Comparison of ENCODE assay signal across 32 cellular contexts in the genomic region with DNA sequence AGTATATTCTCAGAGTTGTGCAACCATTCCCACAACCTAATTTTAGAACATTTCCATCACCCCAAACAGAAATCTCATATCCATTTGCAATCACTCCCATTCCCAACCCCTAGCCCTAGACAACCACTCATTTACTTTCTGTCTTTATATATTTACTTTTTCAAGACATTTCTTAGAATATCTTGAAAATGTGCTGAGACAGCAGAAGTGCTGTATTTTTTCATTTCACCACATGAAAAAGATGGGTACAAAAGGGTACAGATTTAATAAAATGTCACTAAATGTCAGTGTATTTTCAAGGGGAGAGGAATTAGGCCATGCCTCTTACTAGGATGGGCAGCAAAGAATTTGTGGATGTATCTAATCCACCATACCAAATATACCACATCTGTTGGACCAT.
"Had no signal": no experiment of that assay in that cellular context is flagged by ENCODE, and none has a peak within 500 bp of the region (broad histone marks: within the 10 kb centered on the region; RNA-seq: fewer than 3 reads in every experiment).

No MANE protein-coding gene starts in this region.

- H3K9me3 ChIP-seq: ovary, psoas muscle, spleen, suprapubic skin, thoracic aorta, thyroid gland, transverse colon, upper lobe of right lung, uterus had no signal

- H3K4me3 ChIP-seq: neural progenitor cell, ovary, psoas muscle, skin epidermis, smooth muscle cell, spleen, suprapubic skin, thoracic aorta, thyroid gland, transverse colon, upper lobe of right lung, uterus had no signal

- H3K4me1 Mint-ChIP-seq: naive thymus-derived CD4-positive, alpha-beta T cell; natural killer cell; nephron; stimulated activated memory B cell treated with anti-CD40 and anti-IgM and Interleukin-4, amounts not matched to agents 10 μg/mL and 1 μg/mL and 100 μg/mL, for 72 hours; stimulated activated naive CD8-positive, alpha-beta T cell treated with anti-CD3 and anti-CD28 coated beads, Interleukin-15, amount 100 ng/mL, for 72 hours had no signal

- H3K4me3 Mint-ChIP-seq: naive thymus-derived CD4-positive, alpha-beta T cell; natural killer cell; nephron; neural progenitor cell; stimulated activated memory B cell treated with anti-CD40 and anti-IgM and Interleukin-4, amounts not matched to agents 10 μg/mL and 1 μg/mL and 100 μg/mL, for 72 hours; stimulated activated naive CD8-positive, alpha-beta T cell treated with anti-CD3 and anti-CD28 coated beads, Interleukin-15, amount 100 ng/mL, for 72 hours; type B pancreatic cell had no signal

- ATAC-seq: naive thymus-derived CD4-positive, alpha-beta T cell; natural killer cell; psoas muscle; right cardiac atrium; sciatic nerve; stimulated activated memory B cell treated with anti-CD40 and anti-IgM and Interleukin-4, amounts not matched to agents 10 μg/mL and 1 μg/mL and 100 μg/mL, for 72 hours; stimulated activated naive CD8-positive, alpha-beta T cell treated with anti-CD3 and anti-CD28 coated beads, Interleukin-15, amount 100 ng/mL, for 72 hours; stimulated activated naive CD8-positive, alpha-beta T cell treated with anti-CD3 and anti-CD28 coated beads, Interleukin-15, Interleukin-2, amounts not matched to agents 100 U/mL and 50 U/mL, for 24 hours; upper lobe of right lung had no signal

- H3K9me3 Mint-ChIP-seq: natural killer cell; nephron; neural progenitor cell; stimulated activated memory B cell treated with anti-CD40 and anti-IgM and Interleukin-4, amounts not matched to agents 10 μg/mL and 1 μg/mL and 100 μg/mL, for 72 hours; stimulated activated naive CD8-positive, alpha-beta T cell treated with anti-CD3 and anti-CD28 coated beads, Interleukin-15, amount 100 ng/mL, for 72 hours; type B pancreatic cell had no signal

- H3K27me3 Mint-ChIP-seq: progenitor cell of endocrine pancreas; stimulated activated memory B cell treated with anti-CD40 and anti-IgM and Interleukin-4, amounts not matched to agents 10 μg/mL and 1 μg/mL and 100 μg/mL, for 72 hours; type B pancreatic cell had no signal

- H3K27ac Mint-ChIP-seq: naive thymus-derived CD4-positive, alpha-beta T cell; natural killer cell; nephron; neural progenitor cell; progenitor cell of endocrine pancreas; stimulated activated memory B cell treated with anti-CD40 and anti-IgM and Interleukin-4, amounts not matched to agents 10 μg/mL and 1 μg/mL and 100 μg/mL, for 72 hours; stimulated activated naive CD8-positive, alpha-beta T cell treated with anti-CD3 and anti-CD28 coated beads, Interleukin-15, amount 100 ng/mL, for 72 hours; type B pancreatic cell had no signal

- H2AFZ ChIP-seq: neural progenitor cell, parathyroid adenoma had no signal

- H3K27ac ChIP-seq: neural progenitor cell, ovary, parathyroid adenoma, psoas muscle, skin epidermis, spleen, suprapubic skin, thoracic aorta, thyroid gland, transverse colon, upper lobe of right lung, uterus had no signal

- H3K36me3 ChIP-seq: neural progenitor cell, ovary, spleen, suprapubic skin, thoracic aorta, thyroid gland, transverse colon, upper lobe of right lung, uterus had no signal

- H3K27me3 ChIP-seq: neural progenitor cell, ovary, spleen, suprapubic skin, thyroid gland, transverse colon, upper lobe of right lung, uterus had no signal

- H3K36me3 Mint-ChIP-seq: naive thymus-derived CD4-positive, alpha-beta T cell; natural killer cell; neural progenitor cell; stimulated activated memory B cell treated with anti-CD40 and anti-IgM and Interleukin-4, amounts not matched to agents 10 μg/mL and 1 μg/mL and 100 μg/mL, for 72 hours; type B pancreatic cell had no signal

- DNase-seq: naive thymus-derived CD4-positive, alpha-beta T cell; natural killer cell; occipital lobe; ovary; posterior cingulate gyrus; psoas muscle; right cardiac atrium; spleen; stimulated activated CD4-positive, alpha-beta T cell treated with anti-CD3 and anti-CD28 coated beads, Interleukin-12 subunit alpha, Interleukin-12 subunit beta, amount 100 ng/mL, for 4 hours; stimulated activated CD4-positive, alpha-beta T cell treated with anti-CD3 and anti-CD28 coated beads, Interleukin-1b, Interleukin-23, amount 100 ng/mL, for 48 hours; stimulated activated CD4-positive, alpha-beta T cell treated with anti-CD3 and anti-CD28 coated beads, Interleukin-4, amount 100 ng/mL, for 1 hour; stimulated activated CD4-positive, alpha-beta T cell treated with anti-CD3 and anti-CD28 coated beads, Interleukin-4, amount 100 ng/mL, for 4 hours; stimulated activated CD8-positive, alpha-beta memory T cell treated with anti-CD3 and anti-CD28 coated beads, Interleukin-4, amount 100 ng/mL, for 48 hours; stimulated activated naive CD4-positive, alpha-beta T cell; stimulated activated naive CD8-positive, alpha-beta T cell treated with anti-CD3 and anti-CD28 coated beads, Interleukin-15, amount 100 ng/mL, for 72 hours; stimulated activated naive CD8-positive, alpha-beta T cell treated with anti-CD3 and anti-CD28 coated beads, Interleukin-15, Interleukin-2, amounts not matched to agents 100 U/mL and 50 U/mL, for 24 hours; substantia nigra; thyroid gland; transverse colon; upper lobe of right lung; uterus had no signal

- H3K4me1 ChIP-seq: neural progenitor cell, psoas muscle, spleen, suprapubic skin, transverse colon, upper lobe of right lung, uterus had no signal

- H3K79me2 ChIP-seq: parathyroid adenoma had no signal

- H3K4me2 ChIP-seq: neural progenitor cell, smooth muscle cell had no signal

- H3K9ac ChIP-seq: neural progenitor cell, parathyroid adenoma had no signal
